8 cellular contexts compared by ENCODE assay signal in the genomic region with DNA sequence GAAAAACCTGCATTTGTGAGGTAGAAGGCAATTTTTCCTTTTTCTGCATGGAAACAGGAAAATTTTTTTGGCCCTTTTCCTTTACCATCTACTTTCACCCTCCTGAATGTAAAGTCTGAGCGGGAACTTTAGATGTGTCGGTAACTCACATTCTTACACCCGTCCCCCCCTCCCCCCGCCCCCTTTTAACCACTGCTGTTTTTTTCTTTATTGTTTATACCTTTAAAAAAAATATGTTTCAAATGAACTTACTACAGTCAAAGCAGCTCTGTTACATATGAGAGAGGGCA. TPM values are rescaled to one million over a fixed set of nuclear protein-coding genes. Genes with fewer than 3 reads are reported as not detected.
A peak's percentile ranks its signal among the peaks of the same experiment; 100 is the strongest.
DNase-seq lines count a peak whose midpoint lies in the region; ATAC-seq and TF ChIP-seq lines count a peak whose summit lies in the region.

No MANE protein-coding gene starts in this region.

- no peak for TF ChIP-seq RAD21 in HCT116 (IDR thresholded peaks at IDR 0.05; ENCODE audit: low read depth)

- DNase-seq in HCT116 (ENCODE audit: low read depth, low spot score) (no peak), breast epithelium (ENCODE audit: low spot score in 2 of 2) (no peak), NCI-H1092 (lab: John Stamatoyannopoulos, UW) (no peak), H4 (ENCODE audit: low spot score) (no peak), foreskin melanocyte (no peak), HuH-7.5 (ENCODE audit: low spot score) (no peak)

- peaks cover 8% of the 10 kb centered on the region; the same call in 1 of the 2 replicates for H3K27me3 ChIP-seq in HCT116 (ENCODE audit: insufficient read depth, low read length)
- no peaks in the 10 kb centered on the region for H3K27me3 ChIP-seq in breast epithelium
- no peaks in the 10 kb centered on the region for H3K27me3 ChIP-seq in mucosa of stomach (ENCODE audit: control insufficient read depth, insufficient read depth, low read length)

- H3K4me2 ChIP-seq in HCT116 (ENCODE audit: low read length), result peak overlapping the region; percentile 98

- H3K9me2 ChIP-seq in HCT116 (ENCODE audit: insufficient read depth), result no peaks in the 10 kb centered on the region

- intact Hi-C loops in HCT116 (cut with micrococcal nuclease) (loop anchor here (2.0 to 10.0 kb wide), 4 partner anchors 63 to 531 kb away; no protein-coding TSS in a partner anchor), breast epithelium (cut with DNase I; ENCODE audit: low total_unique reads) (loop anchor here (10.0 kb wide), 1 partner anchor 179 kb away; no protein-coding TSS in a partner anchor)

- no TSS peak for BruUV-seq in HCT116 (replicated peaks; lab: Mats Ljungman, UMichigan)

- H2AFZ ChIP-seq in HCT116 (ENCODE audit: low read depth, low read length, poor library complexity, severe bottlenecking), result peak overlapping the region; percentile 67

- no peaks in the 10 kb centered on the region for H4K20me1 ChIP-seq in HCT116 (ENCODE audit: insufficient read depth)

- no peak for TF ChIP-seq CTCF in 22Rv1 (IDR thresholded peaks at IDR 0.05)
- no peak for TF ChIP-seq CTCF in HCT116 (IDR thresholded peaks at IDR 0.05 in 2 of 3, conservative IDR thresholded peaks at IDR 0.05 in 1 of 3; ENCODE audit: borderline replicate concordance in 1 of 3, insufficient read depth in 1 of 3, low read depth in 2 of 3, low read length in 2 of 3)
- TF ChIP-seq CTCF in breast epithelium (IDR thresholded peaks at IDR 0.05), result no peak

- H3K79me2 ChIP-seq in HCT116 (ENCODE audit: insufficient read depth, low read length), result peaks cover 14% of the 10 kb centered on the region; the same call in 1 of the 2 replicates

- ATAC-seq in HCT116, result no peak

- no peak for TF ChIP-seq POLR2A in HCT116 (IDR thresholded peaks at IDR 0.05; ENCODE audit: borderline replicate concordance, extremely low read depth, insufficient read depth, insufficient read length)
- TF ChIP-seq POLR2A in breast epithelium (IDR thresholded peaks at IDR 0.05), result no peak

- H3K9ac ChIP-seq in HCT116 (ENCODE audit: low read length), result peak overlapping the region; percentile 84
- H3K9ac ChIP-seq in mucosa of stomach (ENCODE audit: low read length), result peak overlapping the region; percentile 93

- H3K4me3 ChIP-seq in HCT116 (replicated peaks in 1 of 2; ENCODE audit: low read depth in 1 of 2, low read length in 2 of 2), result peak overlapping the region; percentile 49 to 59
- peak overlapping the region; percentile 58 to 89 (median 69) for H3K4me3 ChIP-seq in breast epithelium
- peak overlapping the region; percentile 72 for H3K4me3 ChIP-seq in mucosa of stomach (ENCODE audit: low read length)

- H3K36me3 ChIP-seq in HCT116 (ENCODE audit: control insufficient read depth in 1 of 2, insufficient read depth in 2 of 2, low read length in 2 of 2) (no peaks in the 10 kb centered on the region), breast epithelium (no peaks in the 10 kb centered on the region), mucosa of stomach (ENCODE audit: control insufficient read depth, insufficient read depth, low read length) (peaks cover 11% of the 10 kb centered on the region)

- RAD21 ChIA-PET in HCT116 (lab: Charles Lee; ENCODE audit: low non-redundant PET in 1 of 2, low total read pairs in 2 of 2, uncharacterized antibody in 2 of 2, unreplicated experiment in 2 of 2), result interaction anchor here (0.6 to 1.7 kb wide), 5 partner anchors 46 to 354 kb away, joined by 3 to 8 read pairs (median 3); no protein-coding TSS in a partner anchor

- H3K9me3 ChIP-seq in HCT116 (ENCODE audit: control insufficient read depth in 1 of 2, insufficient read depth in 1 of 2, low read depth in 1 of 2, low read length in 2 of 2), result no peaks in the 10 kb centered on the region
- H3K9me3 ChIP-seq in breast epithelium, result no peaks in the 10 kb centered on the region
- H3K9me3 ChIP-seq in mucosa of stomach (ENCODE audit: control insufficient read depth, low read length), result no peaks in the 10 kb centered on the region

- POLR2A ChIA-PET in HCT116 (lab: Charles Lee), result interaction anchor here (0.8 to 2.9 kb wide), 13 partner anchors 8 to 355 kb away, joined by 3 to 11 read pairs (median 4); no protein-coding TSS in a partner anchor

- H3K4me1 ChIP-seq in HCT116 (ENCODE audit: control insufficient read depth in 1 of 2, insufficient read depth in 2 of 2, low read length in 2 of 2) (peaks cover 52 to 81% of the 10 kb centered on the region in 2 experiments), breast epithelium (peaks cover 5 to 8% of the 10 kb centered on the region in 2 donors), mucosa of stomach (ENCODE audit: control insufficient read depth, insufficient read depth, low read length) (peaks cover 48% of the 10 kb centered on the region)

- CTCF ChIA-PET in HCT116 (lab: Charles Lee), result interaction anchor here (1.3 to 6.4 kb wide), 3 partner anchors 180 to 354 kb away, joined by 3 to 46 read pairs (median 16); no protein-coding TSS in a partner anchor

- H3K27ac ChIP-seq in 22Rv1, result peak overlapping the region; percentile 99
- H3K27ac ChIP-seq in HCT116 (ENCODE audit: low read depth, low read length), result peak overlapping the region; percentile 60
- peak overlapping the region; percentile 99 for H3K27ac ChIP-seq in breast epithelium

TF ChIP-seq in HCT116, 20 proteins besides CTCF, POLR2A, EP300 and RAD21:
- TF ChIP-seq SIN3A (IDR thresholded peaks at IDR 0.05; ENCODE audit: low read depth), result no peak
- no peak for TF ChIP-seq EGR1 (IDR thresholded peaks at IDR 0.05; ENCODE audit: low read depth)
- TF ChIP-seq SP1 (IDR thresholded peaks at IDR 0.05; ENCODE audit: low read depth), result no peak
- TF ChIP-seq ZNF274 (IDR thresholded peaks at IDR 0.05; ENCODE audit: low read depth, low read length), result no peak
- TF ChIP-seq SRF (IDR thresholded peaks at IDR 0.05; ENCODE audit: low read depth), result no peak
- no peak for TF ChIP-seq FOSL1 (IDR thresholded peaks at IDR 0.05; ENCODE audit: low read depth)
- TF ChIP-seq CBX3 (IDR thresholded peaks at IDR 0.05; ENCODE audit: low read depth), result no peak
- TF ChIP-seq EZH2 (IDR thresholded peaks at IDR 0.05), result no peak
- TF ChIP-seq JUND (IDR thresholded peaks at IDR 0.05), result no peak
- TF ChIP-seq, protein P1, sequence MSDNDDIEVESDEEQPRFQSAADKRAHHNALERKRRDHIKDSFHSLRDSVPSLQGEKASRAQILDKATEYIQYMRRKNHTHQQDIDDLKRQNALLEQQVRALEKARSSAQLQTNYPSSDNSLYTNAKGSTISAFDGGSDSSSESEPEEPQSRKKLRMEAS (IDR thresholded peaks at IDR 0.05), result no peak
- no peak for TF ChIP-seq CEBPB (IDR thresholded peaks at IDR 0.05; ENCODE audit: low read depth)
- TF ChIP-seq, protein P2, sequence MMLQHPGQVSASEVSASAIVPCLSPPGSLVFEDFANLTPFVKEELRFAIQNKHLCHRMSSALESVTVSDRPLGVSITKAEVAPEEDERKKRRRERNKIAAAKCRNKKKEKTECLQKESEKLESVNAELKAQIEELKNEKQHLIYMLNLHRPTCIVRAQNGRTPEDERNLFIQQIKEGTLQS (IDR thresholded peaks at IDR 0.05), result no peak
- TF ChIP-seq, protein P3, sequence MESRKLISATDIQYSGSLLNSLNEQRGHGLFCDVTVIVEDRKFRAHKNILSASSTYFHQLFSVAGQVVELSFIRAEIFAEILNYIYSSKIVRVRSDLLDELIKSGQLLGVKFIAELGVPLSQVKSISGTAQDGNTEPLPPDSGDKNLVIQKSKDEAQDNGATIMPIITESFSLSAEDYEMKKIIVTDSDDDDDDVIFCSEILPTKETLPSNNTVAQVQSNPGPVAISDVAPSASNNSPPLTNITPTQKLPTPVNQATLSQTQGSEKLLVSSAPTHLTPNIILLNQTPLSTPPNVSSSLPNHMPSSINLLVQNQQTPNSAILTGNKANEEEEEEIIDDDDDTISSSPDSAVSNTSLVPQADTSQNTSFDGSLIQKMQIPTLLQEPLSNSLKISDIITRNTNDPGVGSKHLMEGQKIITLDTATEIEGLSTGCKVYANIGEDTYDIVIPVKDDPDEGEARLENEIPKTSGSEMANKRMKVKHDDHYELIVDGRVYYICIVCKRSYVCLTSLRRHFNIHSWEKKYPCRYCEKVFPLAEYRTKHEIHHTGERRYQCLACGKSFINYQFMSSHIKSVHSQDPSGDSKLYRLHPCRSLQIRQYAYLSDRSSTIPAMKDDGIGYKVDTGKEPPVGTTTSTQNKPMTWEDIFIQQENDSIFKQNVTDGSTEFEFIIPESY (IDR thresholded peaks at IDR 0.05; ENCODE audit: extremely low read depth, insufficient replicate concordance, low read length), result no peak

RNA-seq across cellular contexts. Expression of a gene that starts 0.5 kb away (rescaled TPM):
- total RNA-seq in HCT116 (2021; ENCODE audit: unreplicated experiment), result 32.9 TPM
- polyA plus RNA-seq in HCT116 (2012), result 31.8 and 41.9 TPM in 2 replicates
- 100 to 1,000 TPM in 1 of 3 donors, 10 to 100 TPM in 1, 1 to 10 TPM in 1; 6.6 to 110 (median 87.2) TPM for total RNA-seq in breast epithelium
- total RNA-seq in H4 (2014; rRNA removed; shearing (Covaris generic)), result 19.3 and 22.5 TPM in 2 replicates
